ENCODE assay signal across 27 cellular contexts in the genomic region with DNA sequence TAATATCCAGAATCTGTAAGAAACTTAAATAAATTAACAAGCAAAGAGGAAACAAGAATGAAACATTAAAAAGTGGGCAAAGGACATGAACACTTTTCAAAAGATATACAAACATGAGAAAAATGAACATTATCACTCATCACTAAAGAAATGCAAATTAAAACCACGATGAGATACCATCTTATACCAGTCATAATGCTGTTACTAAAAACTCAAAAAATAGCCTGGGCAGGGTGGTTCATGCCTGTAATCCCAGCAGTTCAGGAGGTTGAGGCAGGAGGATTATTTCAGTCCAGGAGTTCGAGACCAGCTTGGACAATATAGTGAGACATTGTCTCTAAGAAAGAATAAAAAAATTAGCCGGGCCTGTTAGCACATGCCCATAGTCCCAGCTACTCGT.
"Had no signal": no experiment of that assay in that cellular context is flagged by ENCODE, and none has a peak within 500 bp of the region (broad histone marks: within the 10 kb centered on the region; RNA-seq: fewer than 3 reads in every experiment).

No MANE protein-coding gene starts in this region.

- ATAC-seq: activated CD4-positive, CD25-positive, alpha-beta regulatory T cell treated with anti-CD3 and anti-CD28 coated beads, Interleukin-2, amount 50 U/mL, for 24 hours; activated CD8-positive, alpha-beta T cell treated with anti-CD3 and anti-CD28 coated beads for 36 hours; esophagus mucosa; heart left ventricle; left lung; lower lobe of right lung; natural killer cell; right cardiac atrium; T-helper 17 cell; upper lobe of right lung had no signal

- H3K27ac Mint-ChIP-seq: activated CD4-positive, alpha-beta T cell treated with anti-CD3 and anti-CD28 coated beads, Interleukin-2, amount 10 ng/mL, durations not matched to agents 24 days and 14 days; activated CD8-positive, alpha-beta T cell treated with anti-CD3 and anti-CD28 coated beads for 36 hours; activated naive CD4-positive, alpha-beta T cell treated with anti-CD3 and anti-CD28 coated beads for 36 hours; activated naive CD8-positive, alpha-beta T cell treated with anti-CD3 and anti-CD28 coated beads, Interleukin-2, amount 10 ng/mL, durations not matched to agents 7 days and 5 days; brain; natural killer cell; stimulated activated naive CD8-positive, alpha-beta T cell treated with anti-CD3 and anti-CD28 coated beads, Interleukin-15, Interleukin-2, amounts not matched to agents 100 ng/mL and 50 ng/mL, for 24 hours; T-helper 17 cell had no signal

- H3K27me3 Mint-ChIP-seq: activated CD4-positive, alpha-beta T cell treated with anti-CD3 and anti-CD28 coated beads, Interleukin-2, amount 10 ng/mL, durations not matched to agents 24 days and 14 days; activated CD8-positive, alpha-beta T cell treated with anti-CD3 and anti-CD28 coated beads for 36 hours; activated naive CD8-positive, alpha-beta T cell treated with anti-CD3 and anti-CD28 coated beads, Interleukin-2, amount 10 ng/mL, durations not matched to agents 7 days and 5 days; stimulated activated naive CD8-positive, alpha-beta T cell treated with anti-CD3 and anti-CD28 coated beads, Interleukin-15, Interleukin-2, amounts not matched to agents 100 ng/mL and 50 ng/mL, for 24 hours; T-helper 17 cell had no signal

- H3K4me1 ChIP-seq: ascending aorta, heart left ventricle, lower lobe of right lung, upper lobe of right lung had no signal

- H3K27me3 ChIP-seq: ascending aorta, heart left ventricle, left lung, spleen, upper lobe of right lung had no signal

- DNase-seq: activated CD4-positive, alpha-beta T cell treated with anti-CD3 and anti-CD28 coated beads, Interleukin-2, amount 10 ng/mL, durations not matched to agents 24 days and 14 days; activated CD8-positive, alpha-beta T cell treated with anti-CD3 and anti-CD28 coated beads for 36 hours; activated effector memory CD4-positive, alpha-beta T cell treated with Interleukin-2 at 50 U/mL for 16 hours; activated naive CD4-positive, alpha-beta T cell treated with anti-CD3 and anti-CD28 coated beads for 36 hours; activated naive CD8-positive, alpha-beta T cell treated with anti-CD3 and anti-CD28 coated beads, Interleukin-2, amount 10 ng/mL, durations not matched to agents 7 days and 5 days; activated T-cell treated with anti-CD3 and anti-CD28 coated beads, Interleukin-2, amount 50 U/mL, for 48 hours; cortex of kidney; foreskin fibroblast; heart left ventricle; hypothalamus; left lung; lower lobe of right lung; mesendoderm; natural killer cell; posterior cingulate gyrus; right cardiac atrium; spleen; substantia nigra; T-helper 17 cell; T1000; upper lobe of right lung; WERI-Rb-1 had no signal

- H3K27ac ChIP-seq: ascending aorta, heart left ventricle, left lung, lower lobe of right lung, spleen, upper lobe of right lung, WERI-Rb-1 had no signal

- H3K4me3 Mint-ChIP-seq: activated CD4-positive, alpha-beta T cell treated with anti-CD3 and anti-CD28 coated beads, Interleukin-2, amount 10 ng/mL, durations not matched to agents 24 days and 14 days; activated CD8-positive, alpha-beta T cell treated with anti-CD3 and anti-CD28 coated beads for 36 hours; activated naive CD4-positive, alpha-beta T cell treated with anti-CD3 and anti-CD28 coated beads for 36 hours; activated naive CD8-positive, alpha-beta T cell treated with anti-CD3 and anti-CD28 coated beads, Interleukin-2, amount 10 ng/mL, durations not matched to agents 7 days and 5 days; brain; natural killer cell; stimulated activated naive CD8-positive, alpha-beta T cell treated with anti-CD3 and anti-CD28 coated beads, Interleukin-15, Interleukin-2, amounts not matched to agents 100 ng/mL and 50 ng/mL, for 24 hours; T-helper 17 cell had no signal
